In genomic region chr5:148909001-148909400, GRCh38 we compare ENCODE assay signal across 22 cellular contexts.
DNase-seq lines count a peak whose midpoint lies in the region; ATAC-seq, FAIRE-seq and TF ChIP-seq lines count a peak whose summit lies in the region.
"Had no signal": no experiment of that assay in that cellular context is flagged by ENCODE, and none has a peak within 500 bp of the region (broad histone marks: within the 10 kb centered on the region; RNA-seq: fewer than 3 reads in every experiment).

No MANE protein-coding gene starts in this region.

- H3K14ac ChIP-seq in IMR-90 (replicated peaks; ENCODE audit: low read depth, low read length) = peak overlapping the region; percentile 82

- peak overlapping the region; percentile 87 for H2BK20ac ChIP-seq in IMR-90 (ENCODE audit: low read depth, low read length)

- DNase-seq in IMR-90 = peak; percentile 87
- peak; percentile 57 for DNase-seq in bronchial epithelial cell (ENCODE audit: low read depth)
- peak; percentile 80 to 90 for DNase-seq in foreskin fibroblast
- DNase-seq in NCI-H1417 treated with DMSO at 0.1 percent for 48 hours (lab: John Stamatoyannopoulos, UW) = no peak
- DNase-seq in KG1 (lab: John Stamatoyannopoulos, UW) = no peak
- DNase-seq in activated naive CD8-positive, alpha-beta T cell treated with anti-CD3 and anti-CD28 coated beads, Interleukin-2, amount 50 U/mL, for 24 hours = no peak
- no peak for DNase-seq in NCI-H2029 (lab: John Stamatoyannopoulos, UW)
- DNase-seq: activated CD4-positive, alpha-beta T cell treated with anti-CD3 and anti-CD28 coated beads for 4 hours; activated CD8-positive, alpha-beta memory T cell treated with anti-CD3 and anti-CD28 coated beads, Interleukin-2, amount 50 U/mL, for 48 hours; central memory CD4-positive, alpha-beta T cell; NCI-H2171 treated with DMSO at 0.1 percent for 48 hours; NK-92 treated with Interleukin-12 subunit alpha and Interleukin-12 subunit beta, amount 100 ng/mL, for 24 hours; Right ventricle myocardium superior; spleen; stimulated activated naive CD4-positive, alpha-beta T cell treated with Interleukin-2 at 50 U/mL for 16 hours; T-helper 2 cell; upper lobe of left lung had no signal

- peak overlapping the region; percentile 43 for H3K27ac ChIP-seq in 22Rv1
- peak overlapping the region; percentile 62 for H3K27ac ChIP-seq in IMR-90 (ENCODE audit: insufficient read depth, low read length)

- no peaks in the 10 kb centered on the region for H3K9me3 Mint-ChIP-seq in activated naive CD8-positive, alpha-beta T cell treated with anti-CD3 and anti-CD28 coated beads, Interleukin-2, amount 50 U/mL, for 24 hours
- H3K9me3 Mint-ChIP-seq: activated naive CD4-positive, alpha-beta T cell treated with anti-CD3 and anti-CD28 coated beads, Interleukin-2, amount 50 U/mL, for 72 hours had no signal

- H3K4me2 ChIP-seq in IMR-90 (ENCODE audit: low read depth, low read length) = peak overlapping the region; percentile 60

- peak overlapping the region; percentile 87; the same call in 2 of the 3 replicates for H2BK15ac ChIP-seq in IMR-90 (ENCODE audit: low read depth, low read length)

- H3K4me1 ChIP-seq in IMR-90 (ENCODE audit: control insufficient read depth, insufficient read depth, low read length) = peaks cover 33% of the 10 kb centered on the region

- intact Hi-C loops in IMR-90 (cut with micrococcal nuclease) = no loop called here

- BruUV-seq in IMR-90 (replicated peaks; lab: Mats Ljungman, UMichigan) = no TSS peak

- peak; percentile 9; the same call in 1 of the 2 replicates for ATAC-seq in IMR-90 (ENCODE audit: low read depth)
- ATAC-seq in activated naive CD8-positive, alpha-beta T cell treated with anti-CD3 and anti-CD28 coated beads, Interleukin-2, amount 50 U/mL, for 24 hours = no peak
- ATAC-seq: activated naive CD4-positive, alpha-beta T cell treated with anti-CD3 and anti-CD28 coated beads, Interleukin-2, amount 50 U/mL, for 72 hours; HCT116 had no signal

- POLR2A ChIA-PET in IMR-90 (lab: Charles Lee; ENCODE audit: unreplicated experiment) = no interaction called here

- no peaks in the 10 kb centered on the region for H4K20me1 ChIP-seq in IMR-90 (ENCODE audit: insufficient read depth, low read length)

- peak overlapping the region; percentile 93 for H3K4ac ChIP-seq in IMR-90 (ENCODE audit: low read depth, low read length)

- H3K27ac Mint-ChIP-seq in activated naive CD8-positive, alpha-beta T cell treated with anti-CD3 and anti-CD28 coated beads, Interleukin-2, amount 50 U/mL, for 24 hours = no peak overlapping the region

- no peak overlapping the region for H3K9ac ChIP-seq in IMR-90 (ENCODE audit: low read depth, low read length)

- H3K4me3 ChIP-seq in IMR-90 (ENCODE audit: insufficient read depth, low read depth, low read length) (no peak overlapping the region), bronchial epithelial cell (ENCODE audit: low read depth, low read length) (no peak overlapping the region), foreskin fibroblast (ENCODE audit: low read depth in 1 of 2, low read length in 2 of 2) (no peak overlapping the region)
- H3K4me3 ChIP-seq: spleen, upper lobe of left lung had no signal

- H3K9me1 ChIP-seq in IMR-90 (ENCODE audit: insufficient read depth, low read length) = peaks cover 39% of the 10 kb centered on the region

- peak overlapping the region; percentile 86 for H2BK120ac ChIP-seq in IMR-90 (ENCODE audit: low read depth, low read length)

- H3K36me3 Mint-ChIP-seq in activated naive CD8-positive, alpha-beta T cell treated with anti-CD3 and anti-CD28 coated beads, Interleukin-2, amount 50 U/mL, for 24 hours (ENCODE audit: low read depth) = no peaks in the 10 kb centered on the region
- H3K36me3 Mint-ChIP-seq: activated naive CD4-positive, alpha-beta T cell treated with anti-CD3 and anti-CD28 coated beads, Interleukin-2, amount 50 U/mL, for 72 hours had no signal

- H3K23ac ChIP-seq in IMR-90 (ENCODE audit: low read depth, low read length) = 0 out of 2 replicates have a peak overlapping the region, but pooled peaks have one; percentile 23

- peak overlapping the region; percentile 80 for H3K18ac ChIP-seq in IMR-90 (ENCODE audit: low read depth, low read length)

- peaks cover 12% of the 10 kb centered on the region for H3K4me1 Mint-ChIP-seq in activated naive CD8-positive, alpha-beta T cell treated with anti-CD3 and anti-CD28 coated beads, Interleukin-2, amount 50 U/mL, for 24 hours

- no peak for FAIRE-seq in bronchial epithelial cell (lab: Jason Lieb, UNC)
- FAIRE-seq: A204.1, GM12892 had no signal

- H3K79me1 ChIP-seq in IMR-90 (ENCODE audit: low read depth in 1 of 2, low read length in 2 of 2) = peaks cover 0 to 18% of the 10 kb centered on the region in 2 experiments; a peak in 1 of 4 replicates

- H3K9me3 ChIP-seq in IMR-90 (ENCODE audit: control insufficient read depth, insufficient read depth, low read length) = no peaks in the 10 kb centered on the region
- H3K9me3 ChIP-seq: spleen, upper lobe of left lung had no signal

- peak overlapping the region; percentile 78 for H4K91ac ChIP-seq in IMR-90 (ENCODE audit: insufficient read depth, low read depth, low read length)

- no peak overlapping the region for H3K4me3 Mint-ChIP-seq in activated naive CD8-positive, alpha-beta T cell treated with anti-CD3 and anti-CD28 coated beads, Interleukin-2, amount 50 U/mL, for 24 hours

- no peak overlapping the region for H3K56ac ChIP-seq in IMR-90 (ENCODE audit: extremely low read depth, insufficient read depth, low read length)

- TF ChIP-seq CTCF in 22Rv1 (IDR thresholded peaks at IDR 0.05) = no peak
- TF ChIP-seq CTCF in IMR-90 (conservative IDR thresholded peaks at IDR 0.05; ENCODE audit: low read depth, low read length) = no peak
- TF ChIP-seq CTCF in bronchial epithelial cell (IDR thresholded peaks at IDR 0.05; ENCODE audit: insufficient read depth, low read length, severe bottlenecking) = no peak
- TF ChIP-seq CTCF in foreskin fibroblast (IDR thresholded peaks at IDR 0.05; ENCODE audit: low read depth, low read length) = no peak

- peak overlapping the region in 1 of 2 experiments; percentile 73; a peak in 1 of 4 replicates for H4K8ac ChIP-seq in IMR-90 (ENCODE audit: low read depth in 2 of 2, low read length in 2 of 2)

- 17% methylated on average over 1 of the region's 7 CpGs; no CpG with 5 or more reads in 1 of the 2 experiments for WGBS in IMR-90 (ENCODE audit: extremely low coverage in 2 of 2, insufficient read length in 1 of 2), 2 experiments

- H3K27me3 ChIP-seq in IMR-90 (ENCODE audit: control insufficient read depth, insufficient read depth, low read length) = no peaks in the 10 kb centered on the region
- H3K27me3 ChIP-seq in bronchial epithelial cell (ENCODE audit: control insufficient read depth, insufficient read depth, low read length) = no peaks in the 10 kb centered on the region
- H3K27me3 ChIP-seq: spleen, upper lobe of left lung had no signal

- H2BK5ac ChIP-seq in IMR-90 (ENCODE audit: low read depth, low read length, poor library complexity, severe bottlenecking) = peak overlapping the region; percentile 71

- no peaks in the 10 kb centered on the region for H3K36me3 ChIP-seq in IMR-90 (ENCODE audit: control insufficient read depth, insufficient read depth, low read length)
- no peaks in the 10 kb centered on the region for H3K36me3 ChIP-seq in bronchial epithelial cell (ENCODE audit: control insufficient read depth, insufficient read depth, low read length)
- H3K36me3 ChIP-seq: spleen, upper lobe of left lung had no signal

- in situ Hi-C loops in IMR-90 (cut with MboI; ENCODE audit: low sequenced_read_pairs) = no loop called here

- dilution Hi-C loops in IMR-90 (cut with HindIII; ENCODE audit: low sequenced_read_pairs, unreplicated experiment) = no loop called here

- no peaks in the 10 kb centered on the region for H3K27me3 Mint-ChIP-seq in activated naive CD8-positive, alpha-beta T cell treated with anti-CD3 and anti-CD28 coated beads, Interleukin-2, amount 50 U/mL, for 24 hours

- H2AK5ac ChIP-seq in IMR-90 (ENCODE audit: low read depth, low read length) = peak overlapping the region; percentile 83; the same call in 1 of the 2 replicates

- H2AFZ ChIP-seq in IMR-90 (replicated peaks; ENCODE audit: low read length, poor library complexity) = no peak overlapping the region

- 0 out of 2 replicates have a peak overlapping the region, but pooled peaks have one; percentile 5 for H4K5ac ChIP-seq in IMR-90 (ENCODE audit: low read depth, low read length)

- no peak for TF ChIP-seq RAD21 in IMR-90 (IDR thresholded peaks at IDR 0.05; ENCODE audit: low read length)

- H2AK9ac ChIP-seq in IMR-90 (replicated peaks; ENCODE audit: low read depth, low read length, poor library complexity) = no peak overlapping the region

- no peak for TF ChIP-seq POLR2A in IMR-90 (IDR thresholded peaks at IDR 0.05; ENCODE audit: low read depth, low read length)

- CTCF ChIA-PET in IMR-90 (lab: Yijun Ruan, JAX) = interaction anchor here (0.6 to 1.2 kb wide), 2 partner anchors 21 to 49 kb away, joined by 3 to 4 read pairs; no protein-coding TSS in a partner anchor

TF ChIP-seq in IMR-90, 13 proteins besides CTCF, POLR2A, EP300 and RAD21 (continues in another document):
- TF ChIP-seq MXI1 (IDR thresholded peaks at IDR 0.05; ENCODE audit: borderline replicate concordance, low read depth, low read length) = no peak
- no peak; the same call in 1 of the 2 replicates for TF ChIP-seq USF2 (IDR thresholded peaks at IDR 0.05; ENCODE audit: low read depth, low read length)
- no peak for TF ChIP-seq CEBPB (IDR thresholded peaks at IDR 0.05; ENCODE audit: low read depth, low read length)
- TF ChIP-seq RFX5 (IDR thresholded peaks at IDR 0.05; ENCODE audit: low read depth, low read length) = no peak
- no peak for TF ChIP-seq NFE2L2 (IDR thresholded peaks at IDR 0.05; ENCODE audit: low read depth, low read length)
- TF ChIP-seq FOS (IDR thresholded peaks at IDR 0.05; ENCODE audit: low read depth, low read length) = no peak
- no peak for TF ChIP-seq BHLHE40 (IDR thresholded peaks at IDR 0.05; ENCODE audit: low read depth, low read length)
- no peak for TF ChIP-seq RCOR1 (IDR thresholded peaks at IDR 0.05; ENCODE audit: insufficient replicate concordance, low read length)
- no peak for TF ChIP-seq MAFK (IDR thresholded peaks at IDR 0.05; ENCODE audit: low read depth, low read length)
- TF ChIP-seq SMC3 (IDR thresholded peaks at IDR 0.05; ENCODE audit: low read depth, low read length) = no peak
- TF ChIP-seq MAZ (IDR thresholded peaks at IDR 0.05; ENCODE audit: borderline replicate concordance, low read depth, low read length) = no peak

Comparison
In these comparisons a context has a peak if more than half of its experiments do, and no peak if none do; other contexts are left out.
1. DNase-seq: peak in IMR-90 (single experiment), bronchial epithelial cell (single experiment) and foreskin fibroblast (2 of 2); none in NCI-H1417 treated with DMSO at 0.1 percent for 48 hours (single experiment), KG1 (single experiment), activated naive CD8-positive, alpha-beta T cell treated with anti-CD3 and anti-CD28 coated beads, Interleukin-2, amount 50 U/mL, for 24 hours (single experiment) and NCI-H2029 (single experiment).